8 cellular contexts compared by ENCODE assay signal in the genomic region with DNA sequence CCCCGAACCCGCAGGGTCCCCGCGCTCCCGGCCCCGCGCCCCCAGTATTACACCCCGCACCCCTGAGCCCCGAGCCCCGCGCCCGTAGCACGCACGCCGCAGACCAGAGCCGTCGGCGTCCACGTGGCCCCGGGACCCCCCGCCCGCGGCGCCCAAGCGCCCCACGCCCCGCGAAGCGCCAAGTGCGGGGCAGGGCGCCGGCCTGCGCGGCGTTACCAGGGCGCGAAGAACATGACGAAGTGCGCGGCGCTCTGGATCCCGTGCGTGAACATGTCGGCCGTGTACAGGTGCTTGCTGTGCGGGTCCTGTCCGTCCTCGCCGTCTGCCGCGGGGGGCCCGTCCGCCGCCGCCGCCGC. TPM values are rescaled to one million over a fixed set of nuclear protein-coding genes. Genes with fewer than 3 reads are reported as not detected.
DNase-seq lines count a peak whose midpoint lies in the region; ATAC-seq, FAIRE-seq and TF ChIP-seq lines count a peak whose summit lies in the region.

No MANE protein-coding gene starts in this region.

- H2AFZ ChIP-seq in PC-3 (ENCODE audit: low read length) = peak overlapping the region; percentile 66; the same call in 1 of the 2 replicates

- TF ChIP-seq POLR2A in GM12892 (IDR thresholded peaks at IDR 0.05; ENCODE audit: low read depth, low read length) = no peak

- H3K27ac ChIP-seq in DOHH2 (ENCODE audit: low read depth, low read length) (no peak overlapping the region), PC-3 (ENCODE audit: low read length) (no peak overlapping the region), right atrium auricular region (peak overlapping the region; percentile 59 to 65)

- CTCF ChIA-PET in PC-3 (lab: Charles Lee) = no interaction called here

- POLR2A ChIA-PET in PC-3 (lab: Charles Lee; ENCODE audit: unreplicated experiment) = interaction anchor here (1.0 kb wide), 1 partner anchor 65 kb away, joined by 7 read pairs; no protein-coding TSS in a partner anchor

- H3K36me3 Mint-ChIP-seq in stimulated activated naive B cell treated with anti-CD40 and anti-IgM and Interleukin-4, amounts not matched to agents 10 μg/mL and 1 μg/mL and 100 μg/mL, for 72 hours = peaks cover 3 to 8% of the 10 kb centered on the region in 2 donors

- BruUV-seq in PC-3 (replicated peaks; lab: Mats Ljungman, UMichigan) = no TSS peak

- H3K4me3 ChIP-seq in DOHH2 (ENCODE audit: low read length) = peak overlapping the region; percentile 83
- H3K4me3 ChIP-seq in PC-3 (ENCODE audit: low read length) = peak overlapping the region; percentile 91
- peak overlapping the region; percentile 74 to 79 for H3K4me3 ChIP-seq in right atrium auricular region

- H4K20me1 ChIP-seq in DOHH2 (ENCODE audit: control insufficient read depth, insufficient read depth, low read depth, low read length) (no peaks in the 10 kb centered on the region), PC-3 (ENCODE audit: low read length) (peaks cover 34% of the 10 kb centered on the region; the same call in 1 of the 2 replicates)

- ATAC-seq in GM21717 (IDR thresholded peaks at IDR 0.05; ENCODE audit: unreplicated experiment) = peak; percentile 12
- peak; percentile 41 for ATAC-seq in PC-3
- peak; percentile 56 for ATAC-seq in stimulated activated naive B cell treated with anti-CD40 and anti-IgM and Interleukin-4, amounts not matched to agents 10 μg/mL and 1 μg/mL and 100 μg/mL, for 72 hours (replicated peaks)

- H3K4me1 Mint-ChIP-seq in stimulated activated naive B cell treated with anti-CD40 and anti-IgM and Interleukin-4, amounts not matched to agents 10 μg/mL and 1 μg/mL and 100 μg/mL, for 72 hours = peaks cover 13 to 15% of the 10 kb centered on the region in 2 donors

- peak overlapping the region; percentile 91; the same call in 1 of the 2 replicates for H3K9ac ChIP-seq in PC-3 (ENCODE audit: low read length)

- H3K27me3 Mint-ChIP-seq in stimulated activated naive B cell treated with anti-CD40 and anti-IgM and Interleukin-4, amounts not matched to agents 10 μg/mL and 1 μg/mL and 100 μg/mL, for 72 hours = no peaks in the 10 kb centered on the region

- FAIRE-seq in GM12892 (lab: Jason Lieb, UNC) = no peak

- H3K4me1 ChIP-seq in DOHH2 (ENCODE audit: control insufficient read depth, low read length) (peaks cover 53% of the 10 kb centered on the region), PC-3 (ENCODE audit: insufficient read depth, low read length) (peaks cover 15% of the 10 kb centered on the region), right atrium auricular region (peaks cover 0 to 29% of the 10 kb centered on the region in 2 donors)

- H3K4me2 ChIP-seq in DOHH2 (ENCODE audit: low read length) (peak overlapping the region; percentile 93), PC-3 (ENCODE audit: low read length) (peak overlapping the region; percentile 98)

- H3K4me3 Mint-ChIP-seq in stimulated activated naive B cell treated with anti-CD40 and anti-IgM and Interleukin-4, amounts not matched to agents 10 μg/mL and 1 μg/mL and 100 μg/mL, for 72 hours = peak overlapping the region; percentile 14 to 25

- H3K9me2 ChIP-seq in DOHH2 (replicated peaks; ENCODE audit: control insufficient read depth, low read length) = no peaks in the 10 kb centered on the region
- no peaks in the 10 kb centered on the region for H3K9me2 ChIP-seq in PC-3 (replicated peaks; ENCODE audit: low read length)

- peaks cover 51% of the 10 kb centered on the region for H3K79me2 ChIP-seq in DOHH2 (ENCODE audit: control insufficient read depth, low read length)
- peaks cover 46% of the 10 kb centered on the region for H3K79me2 ChIP-seq in PC-3 (ENCODE audit: low read length)

- no peaks in the 10 kb centered on the region for H3K9me3 Mint-ChIP-seq in stimulated activated naive B cell treated with anti-CD40 and anti-IgM and Interleukin-4, amounts not matched to agents 10 μg/mL and 1 μg/mL and 100 μg/mL, for 72 hours

- H3K27ac Mint-ChIP-seq in stimulated activated naive B cell treated with anti-CD40 and anti-IgM and Interleukin-4, amounts not matched to agents 10 μg/mL and 1 μg/mL and 100 μg/mL, for 72 hours = no peak overlapping the region

- intact Hi-C loops in PC-3 (cut with micrococcal nuclease) = loop anchor here (1.0 to 5.0 kb wide), 2 partner anchors 65 to 147 kb away; no protein-coding TSS in a partner anchor

- H3K27me3 ChIP-seq in DOHH2 (ENCODE audit: control insufficient read depth, low read length) (peaks cover 26% of the 10 kb centered on the region), PC-3 (ENCODE audit: low read length) (no peaks in the 10 kb centered on the region), right atrium auricular region (no peaks in the 10 kb centered on the region)

- H3K9me3 ChIP-seq in DOHH2 (ENCODE audit: control insufficient read depth, insufficient read depth, low read length) (no peaks in the 10 kb centered on the region), PC-3 (ENCODE audit: low read length) (no peaks in the 10 kb centered on the region), right atrium auricular region (no peaks in the 10 kb centered on the region)

- H3K36me3 ChIP-seq in DOHH2 (ENCODE audit: control insufficient read depth, low read length) (peaks cover 16% of the 10 kb centered on the region), PC-3 (ENCODE audit: low read depth, low read length) (no peaks in the 10 kb centered on the region), right atrium auricular region (no peaks in the 10 kb centered on the region)

- DNase-seq in PC-3 (peak; percentile 9), right atrium auricular region (ENCODE audit: low spot score) (no peak), NCI-H2196 (lab: John Stamatoyannopoulos, UW; ENCODE audit: unreplicated experiment) (no peak), NCI-H128 (lab: John Stamatoyannopoulos, UW; ENCODE audit: unreplicated experiment) (no peak), GM12892 (ENCODE audit: insufficient read length) (no peak)
- no peak for DNase-seq in stimulated activated naive B cell treated with anti-CD40 and anti-IgM and Interleukin-4, amounts not matched to agents 10 μg/mL and 1 μg/mL and 100 μg/mL, for 72 hours

- H3F3A ChIP-seq in DOHH2 (ENCODE audit: control insufficient read depth, insufficient read depth) (no peaks in the 10 kb centered on the region), PC-3 (ENCODE audit: low read length, unreplicated experiment) (no peaks in the 10 kb centered on the region)

- TF ChIP-seq CTCF in DOHH2 (IDR thresholded peaks at IDR 0.05; ENCODE audit: low read depth, low read length, poor library complexity, severe bottlenecking) (no peak), PC-3 (conservative IDR thresholded peaks at IDR 0.05; ENCODE audit: low read depth, low read length) (no peak), right atrium auricular region (IDR thresholded peaks at IDR 0.05) (no peak)

RNA-seq across cellular contexts. Expression of a gene that starts 0.3 kb away (rescaled TPM):
- total RNA-seq in PC-3 (2014; rRNA removed) = 218 and 221 TPM in 2 replicates
- total RNA-seq in right atrium auricular region = 10 to 100 TPM; 71.3 to 82.0 TPM
- 74.8 TPM for polyA plus RNA-seq in GM12892 (2012; ENCODE audit: missing spikeins)

Comparison
In these comparisons a context has a peak if more than half of its experiments do, and no peak if none do; other contexts are left out.
1. H3K27ac ChIP-seq: peak in right atrium auricular region (2 of 2); none in DOHH2 (single experiment) and PC-3 (single experiment).
2. Peak in every context shown above with its lines, with median percentiles within 50 percentile points of each other: H3K4me3 ChIP-seq and ATAC-seq.